7 cellular contexts compared by ENCODE assay signal in the genomic region with DNA sequence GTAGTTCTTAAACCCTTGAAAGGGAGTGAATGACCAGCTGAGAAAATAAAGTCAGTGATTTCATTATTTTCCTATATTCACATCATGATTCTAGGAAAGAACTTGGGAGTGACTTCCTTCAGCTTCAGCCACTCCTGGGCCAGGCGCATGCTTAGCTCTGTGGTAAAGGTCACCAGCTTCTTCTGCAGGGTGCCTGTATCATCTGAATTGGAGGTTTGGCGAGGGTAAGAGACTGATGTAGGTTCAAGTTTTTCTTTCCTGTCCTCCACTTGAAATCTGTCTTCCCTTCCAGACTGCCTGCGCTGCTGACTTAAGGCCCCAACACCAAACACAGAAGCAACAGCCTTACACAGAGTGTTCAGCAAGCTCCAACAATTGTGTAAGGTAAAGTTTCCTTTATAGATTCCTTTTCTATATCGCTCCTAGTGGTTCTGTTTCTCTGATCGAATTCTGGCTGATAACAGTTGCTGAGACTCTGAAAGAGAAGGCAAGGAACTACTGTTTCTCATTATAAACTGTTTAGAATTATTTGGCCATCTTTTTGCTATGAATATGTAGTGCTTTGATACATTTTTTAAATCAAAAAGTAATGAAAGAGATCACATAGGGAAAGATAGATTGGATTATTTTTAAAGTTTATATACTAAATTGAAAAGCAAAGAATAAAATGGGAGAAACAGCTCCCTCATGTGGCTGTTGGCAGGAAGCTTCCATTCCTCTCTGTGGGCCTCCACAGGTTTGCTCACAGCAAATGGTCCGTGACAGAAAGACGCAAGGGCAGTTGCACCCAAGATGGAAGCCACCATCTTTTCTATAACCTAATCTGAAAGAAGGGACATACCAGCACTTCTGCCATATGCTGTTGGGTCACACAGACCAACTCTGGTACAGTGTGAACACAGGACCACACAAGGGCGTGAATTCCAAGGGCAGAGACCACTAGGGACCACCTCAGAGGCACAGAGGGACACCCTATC. TPM values are rescaled to one million over a fixed set of nuclear protein-coding genes. Genes with fewer than 3 reads are reported as not detected.
DNase-seq lines count a peak whose midpoint lies in the region; ATAC-seq and TF ChIP-seq lines count a peak whose summit lies in the region.

No MANE protein-coding gene starts in this region.

- peak; percentile 48 for DNase-seq in EH (ENCODE audit: low read depth)
- DNase-seq in KBM-7, result peak; percentile 60
- DNase-seq in RWPE2 (ENCODE audit: low spot score), result no peak
- DNase-seq in cerebellar cortex (ENCODE audit: low spot score), result peak; percentile 46
- DNase-seq in sciatic nerve (ENCODE audit: low spot score), result no peak

- intact Hi-C loops in sciatic nerve (cut with DNase I), result no loop called here

- H3K36me3 ChIP-seq in RWPE2 (ENCODE audit: low read depth) (peaks cover 18% of the 10 kb centered on the region), mucosa of stomach (ENCODE audit: control insufficient read depth, insufficient read depth, low read length) (peaks cover 3% of the 10 kb centered on the region)

- H3K27me3 ChIP-seq in RWPE2 (ENCODE audit: insufficient read depth, poor library complexity, severe bottlenecking) (no peaks in the 10 kb centered on the region), mucosa of stomach (ENCODE audit: control insufficient read depth, insufficient read depth, low read length) (no peaks in the 10 kb centered on the region)

- H3K4me1 ChIP-seq in RWPE2 (ENCODE audit: insufficient read depth, poor library complexity, severe bottlenecking) (peaks cover 8% of the 10 kb centered on the region), mucosa of stomach (ENCODE audit: control insufficient read depth, insufficient read depth, low read length) (peaks cover 6% of the 10 kb centered on the region)

- no peak overlapping the region for H3K27ac ChIP-seq in RWPE2 (ENCODE audit: poor library complexity, severe bottlenecking)

- peak overlapping the region; percentile 47 for H3K9ac ChIP-seq in mucosa of stomach (ENCODE audit: low read length)

- ATAC-seq in GM21526 (IDR thresholded peaks at IDR 0.05; ENCODE audit: low FRiP score, unreplicated experiment) (peak; percentile 82), RWPE2 (ENCODE audit: low read depth) (peak; percentile 61), sciatic nerve (no peak)

- H3K9me3 ChIP-seq in RWPE2 (ENCODE audit: severe bottlenecking) (no peaks in the 10 kb centered on the region), mucosa of stomach (ENCODE audit: control insufficient read depth, low read length) (no peaks in the 10 kb centered on the region)

- H3K4me3 ChIP-seq in RWPE2 (ENCODE audit: severe bottlenecking) (no peak overlapping the region), mucosa of stomach (ENCODE audit: low read length) (no peak overlapping the region)

- peak; percentile 89 for TF ChIP-seq CTCF in RWPE2 (IDR thresholded peaks at IDR 0.05; ENCODE audit: poor library complexity, severe bottlenecking)

- in situ Hi-C loops in KBM-7 (cut with MboI; ENCODE audit: low pct_unique_long_range_greater_than_20kb, low sequenced_read_pairs), result no loop called here

RNA-seq across cellular contexts. Expression of a gene that starts 14.0 kb away (rescaled TPM):
- 52.0 TPM for total RNA-seq in sciatic nerve

RNA-seq across cellular contexts. Expression of a gene that starts 16.4 kb away (rescaled TPM):
- 0.22 TPM for total RNA-seq in sciatic nerve

Comparison
In these comparisons a context has a peak if more than half of its experiments do, and no peak if none do; other contexts are left out.
1. DNase-seq: peak in EH (single experiment), KBM-7 (single experiment) and cerebellar cortex (single experiment); none in RWPE2 (single experiment) and sciatic nerve (single experiment).